In genomic region chr12:110590806-110591326, GRCh38 we compare ENCODE assay signal across 7 cellular contexts. TPM values are rescaled to one million over a fixed set of nuclear protein-coding genes. Genes with fewer than 3 reads are reported as not detected.
DNase-seq lines count a peak whose midpoint lies in the region; ATAC-seq and TF ChIP-seq lines count a peak whose summit lies in the region.

No MANE protein-coding gene starts in this region.

- peak overlapping the region; percentile 90 for H3K27ac Mint-ChIP-seq in T-helper 1 cell treated with Interleukin-12 subunit alpha and Interleukin-12 subunit beta and Interleukin-4 antibody, amounts not matched to agents 30 μg/mL and 1 μg/mL, for 36 hours

- H3K4me1 Mint-ChIP-seq in T-helper 1 cell treated with Interleukin-12 subunit alpha and Interleukin-12 subunit beta and Interleukin-4 antibody, amounts not matched to agents 30 μg/mL and 1 μg/mL, for 36 hours (ENCODE audit: low read depth) = peaks cover 27% of the 10 kb centered on the region

- no peak for TF ChIP-seq POLR2A in gastroesophageal sphincter (IDR thresholded peaks at IDR 0.05)

- H3K9me3 Mint-ChIP-seq in T-helper 1 cell treated with Interleukin-12 subunit alpha and Interleukin-12 subunit beta and Interleukin-4 antibody, amounts not matched to agents 30 μg/mL and 1 μg/mL, for 36 hours = no peaks in the 10 kb centered on the region

- no peak for TF ChIP-seq EP300 in gastroesophageal sphincter (IDR thresholded peaks at IDR 0.05)

- no peaks in the 10 kb centered on the region for H3K9me3 ChIP-seq in gastroesophageal sphincter

- H3K27me3 Mint-ChIP-seq in T-helper 1 cell treated with Interleukin-12 subunit alpha and Interleukin-12 subunit beta and Interleukin-4 antibody, amounts not matched to agents 30 μg/mL and 1 μg/mL, for 36 hours (ENCODE audit: low read depth) = no peaks in the 10 kb centered on the region

- H3K27me3 ChIP-seq in gastroesophageal sphincter = no peaks in the 10 kb centered on the region

- H3K36me3 ChIP-seq in gastroesophageal sphincter = no peaks in the 10 kb centered on the region

- no peaks in the 10 kb centered on the region for H3K36me3 Mint-ChIP-seq in T-helper 1 cell treated with Interleukin-12 subunit alpha and Interleukin-12 subunit beta and Interleukin-4 antibody, amounts not matched to agents 30 μg/mL and 1 μg/mL, for 36 hours (ENCODE audit: low read depth)

- H3K4me3 ChIP-seq in gastroesophageal sphincter = no peak overlapping the region
- H3K4me3 ChIP-seq in skin epidermis = no peak overlapping the region

- H3K27ac ChIP-seq in gastroesophageal sphincter (peak overlapping the region; percentile 39 to 70 (median 58)), skin epidermis (peak overlapping the region in 20 of 21 experiments; percentile 7 to 84 (median 72))

- TF ChIP-seq CTCF in gastroesophageal sphincter (IDR thresholded peaks at IDR 0.05) = no peak

- peaks cover 0 to 28% (median 6%) of the 10 kb centered on the region in 3 donors for H3K4me1 ChIP-seq in gastroesophageal sphincter

- 27 to 35% methylated on average over 3 of the region's 3 CpGs for WGBS in gastroesophageal sphincter (ENCODE audit: low coverage in 1 of 2), 2 donors

- ATAC-seq in GM18861 (IDR thresholded peaks at IDR 0.05; ENCODE audit: unreplicated experiment) (peak; percentile 87), HG02973 (IDR thresholded peaks at IDR 0.05; ENCODE audit: unreplicated experiment) (peak; percentile 63), gastroesophageal sphincter (peak; percentile 79)

- H3K4me3 Mint-ChIP-seq in T-helper 1 cell treated with Interleukin-12 subunit alpha and Interleukin-12 subunit beta and Interleukin-4 antibody, amounts not matched to agents 30 μg/mL and 1 μg/mL, for 36 hours = peak overlapping the region; percentile 12

- DNase-seq in C1 segment of cervical spinal cord (lab: John Stamatoyannopoulos, UW) (no peak), NCI-H69 (lab: John Stamatoyannopoulos, UW) (no peak)

RNA-seq across cellular contexts. Expression of gene PPTC7, which starts 7.7 kb away (rescaled TPM):
- 10 to 100 TPM; 37.5 to 48.6 (median 41.9) TPM for total RNA-seq in gastroesophageal sphincter

RNA-seq across cellular contexts. Expression of gene TCTN1, which starts 23.1 kb away (rescaled TPM):
- 10 to 100 TPM; 19.4 to 32.5 (median 30.5) TPM for total RNA-seq in gastroesophageal sphincter
